In genomic region chr22:20205964-20206708, GRCh38 we compare ENCODE assay signal across 8 cellular contexts. TPM values are rescaled to one million over a fixed set of nuclear protein-coding genes. Genes with fewer than 3 reads are reported as not detected.
DNase-seq lines count a peak whose midpoint lies in the region; ATAC-seq lines count a peak whose summit lies in the region.

No MANE protein-coding gene starts in this region.

- H3K4me3 ChIP-seq in skeletal muscle tissue (ENCODE audit: low read length in 3 of 3) = peak overlapping the region; percentile 61 to 69 (median 67)

- peak; percentile 35 for DNase-seq in GM04504 (ENCODE audit: low read depth)
- DNase-seq in SK-MEL-5 (ENCODE audit: low read depth, low spot score) = peak; percentile 86
- DNase-seq in activated naive CD4-positive, alpha-beta T cell treated with anti-CD3 and anti-CD28 coated beads, Interleukin-2, amount 10 ng/mL, durations not matched to agents 7 days and 5 days = peak; percentile 84
- DNase-seq in left ventricle myocardium superior = peak; percentile 74
- DNase-seq in dedifferentiated amniotic fluid mesenchymal stem cell (ENCODE audit: extremely low spot score) = no peak
- DNase-seq in NCI-H2171 (lab: John Stamatoyannopoulos, UW) = no peak

- CTCF ChIA-PET in activated naive CD4-positive, alpha-beta T cell treated with anti-CD3 and anti-CD28 coated beads, Interleukin-2, amount 10 ng/mL, durations not matched to agents 7 days and 5 days (lab: Charles Lee) = interaction anchor here (1.0 to 1.5 kb wide), 3 partner anchors 13 to 53 kb away, joined by 3 to 6 read pairs (median 3); no protein-coding TSS in a partner anchor

- intact Hi-C loops in left ventricle myocardium superior (cut with micrococcal nuclease) = no loop called here

- no peaks in the 10 kb centered on the region for H3K36me3 Mint-ChIP-seq in activated naive CD4-positive, alpha-beta T cell treated with anti-CD3 and anti-CD28 coated beads, Interleukin-2, amount 10 ng/mL, durations not matched to agents 7 days and 5 days

- H3K27me3 Mint-ChIP-seq in activated naive CD4-positive, alpha-beta T cell treated with anti-CD3 and anti-CD28 coated beads, Interleukin-2, amount 10 ng/mL, durations not matched to agents 7 days and 5 days = peaks cover 16% of the 10 kb centered on the region

- H3K4me1 Mint-ChIP-seq in activated naive CD4-positive, alpha-beta T cell treated with anti-CD3 and anti-CD28 coated beads, Interleukin-2, amount 10 ng/mL, durations not matched to agents 7 days and 5 days = peaks cover 29% of the 10 kb centered on the region

- H3K27ac ChIP-seq in skeletal muscle tissue (ENCODE audit: low read depth, low read length) = peak overlapping the region; percentile 54

- peaks cover 23 to 28% (median 23%) of the 10 kb centered on the region in 3 donors for H3K4me1 ChIP-seq in skeletal muscle tissue (ENCODE audit: control insufficient read depth in 3 of 3, insufficient read depth in 3 of 3, low read length in 3 of 3)

- peak; percentile 75 for ATAC-seq in HG02885 (IDR thresholded peaks at IDR 0.05; ENCODE audit: poor library complexity, unreplicated experiment)
- peak; percentile 80 for ATAC-seq in left ventricle myocardium superior

- no peaks in the 10 kb centered on the region for H3K36me3 ChIP-seq in skeletal muscle tissue (ENCODE audit: control insufficient read depth in 3 of 3, insufficient read depth in 3 of 3, low read length in 3 of 3)

- H3K27ac Mint-ChIP-seq in activated naive CD4-positive, alpha-beta T cell treated with anti-CD3 and anti-CD28 coated beads, Interleukin-2, amount 10 ng/mL, durations not matched to agents 7 days and 5 days = peak overlapping the region; percentile 94

- H3K9me3 Mint-ChIP-seq in activated naive CD4-positive, alpha-beta T cell treated with anti-CD3 and anti-CD28 coated beads, Interleukin-2, amount 10 ng/mL, durations not matched to agents 7 days and 5 days = no peaks in the 10 kb centered on the region

- peaks cover 0 to 27% (median 4%) of the 10 kb centered on the region in 3 donors for H3K27me3 ChIP-seq in skeletal muscle tissue (ENCODE audit: control insufficient read depth in 3 of 3, insufficient read depth in 3 of 3, low read length in 3 of 3)

- H3K9me3 ChIP-seq in skeletal muscle tissue (ENCODE audit: control insufficient read depth in 3 of 3, low read length in 3 of 3) = no peaks in the 10 kb centered on the region

- peak overlapping the region; percentile 91 for H3K4me3 Mint-ChIP-seq in activated naive CD4-positive, alpha-beta T cell treated with anti-CD3 and anti-CD28 coated beads, Interleukin-2, amount 10 ng/mL, durations not matched to agents 7 days and 5 days

- in situ Hi-C loops in SK-MEL-5 (cut with HindIII; ENCODE audit: low pct_unique_long_range_greater_than_20kb, low sequenced_read_pairs) = no loop called here

- peak overlapping the region; percentile 45 to 77 (median 72) for H3K9ac ChIP-seq in skeletal muscle tissue (ENCODE audit: low read depth in 1 of 3, low read length in 3 of 3)

RNA-seq across cellular contexts. Expression of gene CCDC188, which starts 55.3 kb away (rescaled TPM):
- total RNA-seq in SK-MEL-5 (2014; rRNA removed; shearing (Covaris generic)) = not detected in 2 replicates
- polyA plus RNA-seq in SK-MEL-5 (2015; cell fraction: cytosol; rRNA removed) = 0.13 TPM in 1 of 2 replicates, not detected in the other
- polyA plus RNA-seq in SK-MEL-5 (2015; cell fraction: nucleus; rRNA removed) = 3.8 TPM in 1 of 2 replicates, not detected in the other
- total RNA-seq in left ventricle myocardium superior (0.27 TPM), skeletal muscle tissue (not detected)

Comparison
In these comparisons a context has a peak if more than half of its experiments do, and no peak if none do; other contexts are left out.
1. DNase-seq: peak in GM04504 (single experiment), SK-MEL-5 (single experiment), activated naive CD4-positive, alpha-beta T cell treated with anti-CD3 and anti-CD28 coated beads, Interleukin-2, amount 10 ng/mL, durations not matched to agents 7 days and 5 days (single experiment) and left ventricle myocardium superior (single experiment); none in dedifferentiated amniotic fluid mesenchymal stem cell (single experiment) and NCI-H2171 (single experiment).